29 cellular contexts compared by ENCODE assay signal in genomic region chr5:23105021-23105420, GRCh38.
"Had no signal": no experiment of that assay in that cellular context is flagged by ENCODE, and none has a peak within 500 bp of the region (broad histone marks: within the 10 kb centered on the region; RNA-seq: fewer than 3 reads in every experiment).

No MANE protein-coding gene starts in this region.

- H3K9me3 ChIP-seq: neutrophil, ovary, prostate gland, right lobe of liver, sigmoid colon, thoracic aorta, thyroid gland had no signal

- H3K27me3 ChIP-seq: neural progenitor cell, neutrophil, ovary, right lobe of liver, sigmoid colon, stomach, thyroid gland, tibial nerve, upper lobe of left lung, uterus had no signal

- H3K79me2 ChIP-seq: parathyroid adenoma had no signal

- H3K4me3 ChIP-seq: neural progenitor cell, ovary, prostate gland, right lobe of liver, sigmoid colon, stomach, thoracic aorta, thyroid gland, tibial nerve, upper lobe of left lung, uterus had no signal

- FAIRE-seq: small intestine had no signal

- ATAC-seq: naive thymus-derived CD4-positive, alpha-beta T cell; natural killer cell; right cardiac atrium; right lobe of liver; stimulated activated effector memory CD8-positive, alpha-beta T cell treated with anti-CD3 and anti-CD28 coated beads, Interleukin-12 subunit alpha, Interleukin-12 subunit beta, amount 100 ng/mL, for 72 hours; stimulated activated naive B cell treated with anti-CD40 and anti-IgM and Interleukin-4, amounts not matched to agents 10 μg/mL and 1 μg/mL and 100 μg/mL, for 72 hours had no signal

- H3K4me1 ChIP-seq: neural progenitor cell, parathyroid adenoma, prostate gland, right lobe of liver, sigmoid colon, stomach, thyroid gland, tibial nerve, upper lobe of left lung, uterus had no signal

- H3K4me1 Mint-ChIP-seq: naive thymus-derived CD4-positive, alpha-beta T cell; natural killer cell; neural progenitor cell; stimulated activated effector memory CD8-positive, alpha-beta T cell treated with anti-CD3 and anti-CD28 coated beads, Interleukin-12 subunit alpha, Interleukin-12 subunit beta, amount 100 ng/mL, for 72 hours; stimulated activated naive B cell treated with anti-CD40 and anti-IgM and Interleukin-4, amounts not matched to agents 10 μg/mL and 1 μg/mL and 100 μg/mL, for 72 hours had no signal

- H3K36me3 ChIP-seq: neutrophil, ovary, prostate gland, right lobe of liver, sigmoid colon, stomach, thoracic aorta, thyroid gland, tibial nerve, upper lobe of left lung, uterus had no signal

- H3K4me2 ChIP-seq: neural progenitor cell had no signal

- H3K27ac Mint-ChIP-seq: naive thymus-derived CD4-positive, alpha-beta T cell; natural killer cell; nephron; neural progenitor cell; stimulated activated effector memory CD8-positive, alpha-beta T cell treated with anti-CD3 and anti-CD28 coated beads, Interleukin-12 subunit alpha, Interleukin-12 subunit beta, amount 100 ng/mL, for 72 hours; stimulated activated naive B cell treated with anti-CD40 and anti-IgM and Interleukin-4, amounts not matched to agents 10 μg/mL and 1 μg/mL and 100 μg/mL, for 72 hours; stimulated activated naive CD8-positive, alpha-beta T cell treated with anti-CD3 and anti-CD28 coated beads, Interleukin-15, Interleukin-2, amounts not matched to agents 100 ng/mL and 50 ng/mL, for 24 hours had no signal

- H3K9ac ChIP-seq: neural progenitor cell, parathyroid adenoma had no signal

- H3K27me3 Mint-ChIP-seq: naive thymus-derived CD4-positive, alpha-beta T cell; stimulated activated naive CD8-positive, alpha-beta T cell treated with anti-CD3 and anti-CD28 coated beads, Interleukin-15, Interleukin-2, amounts not matched to agents 100 ng/mL and 50 ng/mL, for 24 hours had no signal

- DNase-seq: naive thymus-derived CD4-positive, alpha-beta T cell; natural killer cell; nucleus accumbens; ovary; retina; right cardiac atrium; sigmoid colon; small intestine; stimulated activated CD4-positive, alpha-beta T cell treated with anti-CD3 and anti-CD28 coated beads, Interleukin-15, amount 100 ng/mL, for 24 hours; stimulated activated CD4-positive, alpha-beta T cell treated with anti-CD3 and anti-CD28 coated beads, Interleukin-2, amount 100 ng/mL, for 24 hours; stimulated activated CD4-positive, alpha-beta T cell treated with anti-CD3 and anti-CD28 coated beads, Interleukin-2, amount 100 ng/mL, for 48 hours; stimulated activated CD4-positive, alpha-beta T cell treated with anti-CD3 and anti-CD28 coated beads, Interleukin-4, amount 100 ng/mL, for 24 hours; stimulated activated naive B cell treated with anti-CD40 and anti-IgM and Interleukin-4, amounts not matched to agents 10 μg/mL and 1 μg/mL and 100 μg/mL, for 72 hours; stimulated activated naive CD4-positive, alpha-beta T cell treated with Interleukin-2 at 50 U/mL for 16 hours; stomach; thyroid gland; trophoblast cell; uterus had no signal

- H3K4me3 Mint-ChIP-seq: naive thymus-derived CD4-positive, alpha-beta T cell; natural killer cell; nephron; neural progenitor cell; stimulated activated effector memory CD8-positive, alpha-beta T cell treated with anti-CD3 and anti-CD28 coated beads, Interleukin-12 subunit alpha, Interleukin-12 subunit beta, amount 100 ng/mL, for 72 hours; stimulated activated naive B cell treated with anti-CD40 and anti-IgM and Interleukin-4, amounts not matched to agents 10 μg/mL and 1 μg/mL and 100 μg/mL, for 72 hours; stimulated activated naive CD8-positive, alpha-beta T cell treated with anti-CD3 and anti-CD28 coated beads, Interleukin-15, Interleukin-2, amounts not matched to agents 100 ng/mL and 50 ng/mL, for 24 hours had no signal

- H3K36me3 Mint-ChIP-seq: neural progenitor cell; stimulated activated effector memory CD8-positive, alpha-beta T cell treated with anti-CD3 and anti-CD28 coated beads, Interleukin-12 subunit alpha, Interleukin-12 subunit beta, amount 100 ng/mL, for 72 hours; stimulated activated naive B cell treated with anti-CD40 and anti-IgM and Interleukin-4, amounts not matched to agents 10 μg/mL and 1 μg/mL and 100 μg/mL, for 72 hours had no signal

- H3K27ac ChIP-seq: neural progenitor cell, neutrophil, ovary, parathyroid adenoma, prostate gland, right lobe of liver, sigmoid colon, stomach, thoracic aorta, thyroid gland, tibial nerve, upper lobe of left lung, uterus had no signal

- H2AFZ ChIP-seq: neural progenitor cell, parathyroid adenoma had no signal
